Comparison of ENCODE assay signal across 14 cellular contexts in genomic region chr5:44983006-44983405, GRCh38.
"Had no signal": no experiment of that assay in that cellular context is flagged by ENCODE, and none has a peak within 500 bp of the region (broad histone marks: within the 10 kb centered on the region; RNA-seq: fewer than 3 reads in every experiment).

No MANE protein-coding gene starts in this region.

- H3K4me1 ChIP-seq: gastrocnemius medialis, heart right ventricle, left ventricle myocardium inferior, sigmoid colon, transverse colon had no signal

- DNase-seq: activated naive CD4-positive, alpha-beta T cell treated with anti-CD3 and anti-CD28 coated beads, Interleukin-2, amount 50 U/mL, for 16 hours; activated T-cell treated with anti-CD3 and anti-CD28 coated beads, Interleukin-2, amount 50 U/mL, for 1 hour; amygdala; gastrocnemius medialis; heart right ventricle; kidney; left ventricle myocardium inferior; nephron progenitor cell; ovary; sigmoid colon; stimulated activated CD4-positive, alpha-beta T cell treated with anti-CD3 and anti-CD28 coated beads, Interleukin-2, amount 100 ng/mL, for 24 hours; stimulated activated naive B cell treated with anti-CD40 and anti-IgM and Interleukin-4, amounts not matched to agents 10 μg/mL and 1 μg/mL and 100 μg/mL, for 72 hours; substantia nigra; transverse colon had no signal

- H3K4me3 ChIP-seq: gastrocnemius medialis, heart right ventricle, left ventricle myocardium inferior, ovary, sigmoid colon, transverse colon had no signal

- H3K27me3 ChIP-seq: gastrocnemius medialis, heart right ventricle, ovary, sigmoid colon, transverse colon had no signal

- ATAC-seq: gastrocnemius medialis; heart right ventricle; stimulated activated naive B cell treated with anti-CD40 and anti-IgM and Interleukin-4, amounts not matched to agents 10 μg/mL and 1 μg/mL and 100 μg/mL, for 72 hours had no signal

- H3K9me3 ChIP-seq: gastrocnemius medialis had no signal

- H3K36me3 ChIP-seq: gastrocnemius medialis, heart right ventricle, left ventricle myocardium inferior, ovary, sigmoid colon, transverse colon had no signal

- H3K27ac ChIP-seq: gastrocnemius medialis, heart right ventricle, left ventricle myocardium inferior, ovary, sigmoid colon, transverse colon had no signal
